In the genomic region with DNA sequence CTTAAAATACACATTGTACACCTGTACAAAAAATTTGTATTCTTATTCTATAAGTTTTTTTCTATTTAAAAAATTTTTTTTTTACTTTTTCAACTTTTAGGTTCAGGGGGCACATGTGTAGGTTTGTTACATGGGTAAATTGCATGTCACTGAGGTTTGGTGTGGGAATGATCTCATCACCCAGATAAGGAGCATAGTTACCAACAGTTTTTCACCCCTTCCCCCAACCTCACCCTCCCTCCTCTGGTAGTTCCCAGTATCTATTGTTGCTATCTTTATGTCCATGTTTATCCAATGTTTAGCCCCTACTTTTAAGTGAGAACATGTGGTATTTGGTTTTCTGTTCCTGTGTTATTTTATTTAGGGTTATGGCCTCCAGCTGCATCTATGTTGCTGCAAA, we compare ENCODE assay signal across 20 cellular contexts.
DNase-seq lines count a peak whose midpoint lies in the region; ATAC-seq, FAIRE-seq and TF ChIP-seq lines count a peak whose summit lies in the region.
"Had no signal": no experiment of that assay in that cellular context is flagged by ENCODE, and none has a peak within 500 bp of the region (broad histone marks: within the 10 kb centered on the region; RNA-seq: fewer than 3 reads in every experiment).

No MANE protein-coding gene starts in this region.

- H3K4me3 ChIP-seq in SK-N-SH (ENCODE audit: low read depth in 2 of 2, low read length in 1 of 2) (no peak overlapping the region), fibroblast of villous mesenchyme (ENCODE audit: low read depth, low read length) (no peak overlapping the region)
- H3K4me3 ChIP-seq: BLaER1 had no signal

- no peak overlapping the region for H2AFZ ChIP-seq in SK-N-SH (ENCODE audit: low read depth)

- H3K4me1 Mint-ChIP-seq in activated T-helper 17 cell treated with anti-CD3 and anti-CD28 coated beads, Interleukin-2, amount 50 U/mL, for 72 hours = no peaks in the 10 kb centered on the region
- H3K4me1 Mint-ChIP-seq: CD14-positive monocyte, IgD-negative memory B cell had no signal

- TF ChIP-seq EP300 in SK-N-SH (IDR thresholded peaks at IDR 0.05; ENCODE audit: borderline replicate concordance in 1 of 2, low read depth in 1 of 2, low read length in 1 of 2) = no peak

- TF ChIP-seq RAD21 in SK-N-SH (IDR thresholded peaks at IDR 0.05; ENCODE audit: low read length) = no peak

- no peak overlapping the region for H3K4me2 ChIP-seq in SK-N-SH
- H3K4me2 ChIP-seq: BLaER1 had no signal

- H3K9me3 ChIP-seq in SK-N-SH = no peaks in the 10 kb centered on the region
- H3K9me3 ChIP-seq: BLaER1 had no signal

- POLR2A ChIA-PET in SK-N-SH (lab: Yijun Ruan, JAX) = no interaction called here

- peaks cover 12% of the 10 kb centered on the region for H3K36me3 Mint-ChIP-seq in activated T-helper 17 cell treated with anti-CD3 and anti-CD28 coated beads, Interleukin-2, amount 50 U/mL, for 72 hours (ENCODE audit: low read depth)

- no peaks in the 10 kb centered on the region for H3K27me3 ChIP-seq in SK-N-SH (ENCODE audit: insufficient read depth)
- H3K27me3 ChIP-seq: BLaER1 had no signal

- H4K20me1 ChIP-seq in SK-N-SH (ENCODE audit: insufficient read depth) = peaks cover 3% of the 10 kb centered on the region; the same call in 1 of the 2 replicates
- H4K20me1 ChIP-seq: BLaER1 had no signal

- no peak overlapping the region for H3K4me3 Mint-ChIP-seq in activated T-helper 17 cell treated with anti-CD3 and anti-CD28 coated beads, Interleukin-2, amount 50 U/mL, for 72 hours
- H3K4me3 Mint-ChIP-seq: CD14-positive monocyte; CD4-positive, alpha-beta memory T cell; H9 had no signal

- no peak overlapping the region for H3K9ac ChIP-seq in SK-N-SH
- H3K9ac ChIP-seq: BLaER1 had no signal

- H3K36me3 ChIP-seq in SK-N-SH (replicated peaks in 1 of 2; ENCODE audit: control insufficient read depth in 1 of 2, insufficient read depth in 2 of 2, low read length in 1 of 2) = no peaks in the 10 kb centered on the region

- peaks cover 0 to 2% of the 10 kb centered on the region in 2 experiments; a peak in 1 of 4 replicates for H3K4me1 ChIP-seq in SK-N-SH (ENCODE audit: control insufficient read depth in 1 of 2, insufficient read depth in 2 of 2, low read depth in 1 of 2, low read length in 1 of 2)
- H3K4me1 ChIP-seq: BLaER1 had no signal

- no peak overlapping the region for H3K27ac Mint-ChIP-seq in activated T-helper 17 cell treated with anti-CD3 and anti-CD28 coated beads, Interleukin-2, amount 50 U/mL, for 72 hours
- H3K27ac Mint-ChIP-seq: CD14-positive monocyte; CD4-positive, alpha-beta memory T cell; H9; IgD-negative memory B cell had no signal

- H3K9me3 Mint-ChIP-seq in activated T-helper 17 cell treated with anti-CD3 and anti-CD28 coated beads, Interleukin-2, amount 50 U/mL, for 72 hours = no peaks in the 10 kb centered on the region
- H3K9me3 Mint-ChIP-seq: CD14-positive monocyte; CD4-positive, alpha-beta memory T cell; H9; IgD-negative memory B cell had no signal

- CTCF ChIA-PET in SK-N-SH (lab: Yijun Ruan, JAX) = no interaction called here

- no peaks in the 10 kb centered on the region for H3K27me3 Mint-ChIP-seq in activated T-helper 17 cell treated with anti-CD3 and anti-CD28 coated beads, Interleukin-2, amount 50 U/mL, for 72 hours
- H3K27me3 Mint-ChIP-seq: CD4-positive, alpha-beta memory T cell; IgD-negative memory B cell had no signal

- DNase-seq in SK-N-SH (no peak), OCI-M1 (lab: John Stamatoyannopoulos, UW) (peak; percentile 6), fibroblast of villous mesenchyme (ENCODE audit: low read depth) (peak; percentile 32), NCI-H1930 (lab: John Stamatoyannopoulos, UW) (no peak), D721Med (ENCODE audit: insufficient read length, low spot score) (no peak)
- DNase-seq: 8988T; CD4-positive, alpha-beta memory T cell; DMS79 treated with DMSO at 0.1 percent for 48 hours; H9 had no signal

- TF ChIP-seq CTCF in SK-N-SH (IDR thresholded peaks at IDR 0.05) = no peak
- TF ChIP-seq CTCF in fibroblast of villous mesenchyme (IDR thresholded peaks at IDR 0.05; ENCODE audit: insufficient read depth, low read depth, low read length) = no peak
- TF ChIP-seq CTCF in D721Med (IDR thresholded peaks at IDR 0.05; ENCODE audit: insufficient read depth, missing control alignments) = no peak

- no peaks in the 10 kb centered on the region for H3K9me2 ChIP-seq in SK-N-SH

- ATAC-seq in SK-N-SH treated with all-trans-retinoic acid at 6 μM for 48 hours (no peak), GM19467 (IDR thresholded peaks at IDR 0.05; ENCODE audit: unreplicated experiment) (no peak)
- no peak for ATAC-seq in activated T-helper 17 cell treated with anti-CD3 and anti-CD28 coated beads, Interleukin-2, amount 50 U/mL, for 72 hours (replicated peaks)
- ATAC-seq: HepG2 had no signal

- no peak overlapping the region for H3K27ac ChIP-seq in SK-N-SH (ENCODE audit: low read depth in 2 of 2, low read length in 1 of 2)
- H3K27ac ChIP-seq: BLaER1 had no signal

- H3F3A ChIP-seq in SK-N-SH (replicated peaks; ENCODE audit: insufficient read depth) = no peaks in the 10 kb centered on the region

- no peak for FAIRE-seq in D721Med (lab: Jason Lieb, UNC)
- FAIRE-seq: G401.6, GM12891, GM18507, H1, HepG2 had no signal

- peaks cover 7% of the 10 kb centered on the region; the same call in 1 of the 2 replicates for H3K79me2 ChIP-seq in SK-N-SH (ENCODE audit: insufficient read depth)

TF ChIP-seq in SK-N-SH treated with all-trans-retinoic acid at 6 μM for 48 hours, 23 proteins besides CTCF, POLR2A, EP300 and RAD21:
- TF ChIP-seq TOX (CRISPR knock-in tag; IDR thresholded peaks at IDR 0.05; ENCODE audit: borderline replicate concordance) (no peak), TCF4 (CRISPR knock-in tag; IDR thresholded peaks at IDR 0.05; ENCODE audit: borderline replicate concordance) (peak; percentile 27; the same call in 1 of the 2 replicates)

TF ChIP-seq in SK-N-SH, 30 proteins besides CTCF, POLR2A, EP300 and RAD21 (continues in another document):
- no peak for TF ChIP-seq CHD2 (IDR thresholded peaks at IDR 0.05; ENCODE audit: low read length, partially characterized antibody)
- no peak for TF ChIP-seq SIN3A (IDR thresholded peaks at IDR 0.05; ENCODE audit: borderline replicate concordance, low read depth, low read length)
- no peak for TF ChIP-seq RFX5 (IDR thresholded peaks at IDR 0.05; ENCODE audit: low read length)
- TF ChIP-seq, protein P1, sequence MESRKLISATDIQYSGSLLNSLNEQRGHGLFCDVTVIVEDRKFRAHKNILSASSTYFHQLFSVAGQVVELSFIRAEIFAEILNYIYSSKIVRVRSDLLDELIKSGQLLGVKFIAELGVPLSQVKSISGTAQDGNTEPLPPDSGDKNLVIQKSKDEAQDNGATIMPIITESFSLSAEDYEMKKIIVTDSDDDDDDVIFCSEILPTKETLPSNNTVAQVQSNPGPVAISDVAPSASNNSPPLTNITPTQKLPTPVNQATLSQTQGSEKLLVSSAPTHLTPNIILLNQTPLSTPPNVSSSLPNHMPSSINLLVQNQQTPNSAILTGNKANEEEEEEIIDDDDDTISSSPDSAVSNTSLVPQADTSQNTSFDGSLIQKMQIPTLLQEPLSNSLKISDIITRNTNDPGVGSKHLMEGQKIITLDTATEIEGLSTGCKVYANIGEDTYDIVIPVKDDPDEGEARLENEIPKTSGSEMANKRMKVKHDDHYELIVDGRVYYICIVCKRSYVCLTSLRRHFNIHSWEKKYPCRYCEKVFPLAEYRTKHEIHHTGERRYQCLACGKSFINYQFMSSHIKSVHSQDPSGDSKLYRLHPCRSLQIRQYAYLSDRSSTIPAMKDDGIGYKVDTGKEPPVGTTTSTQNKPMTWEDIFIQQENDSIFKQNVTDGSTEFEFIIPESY (IDR thresholded peaks at IDR 0.05; ENCODE audit: borderline replicate concordance, low read depth) = no peak
- no peak for TF ChIP-seq POLR2AphosphoS5 (IDR thresholded peaks at IDR 0.05; ENCODE audit: low read depth, low read length)
- TF ChIP-seq FOXM1 (IDR thresholded peaks at IDR 0.05; ENCODE audit: low read depth) = no peak
- no peak for TF ChIP-seq YY1 (IDR thresholded peaks at IDR 0.05; ENCODE audit: low read depth)
- TF ChIP-seq, protein P2, sequence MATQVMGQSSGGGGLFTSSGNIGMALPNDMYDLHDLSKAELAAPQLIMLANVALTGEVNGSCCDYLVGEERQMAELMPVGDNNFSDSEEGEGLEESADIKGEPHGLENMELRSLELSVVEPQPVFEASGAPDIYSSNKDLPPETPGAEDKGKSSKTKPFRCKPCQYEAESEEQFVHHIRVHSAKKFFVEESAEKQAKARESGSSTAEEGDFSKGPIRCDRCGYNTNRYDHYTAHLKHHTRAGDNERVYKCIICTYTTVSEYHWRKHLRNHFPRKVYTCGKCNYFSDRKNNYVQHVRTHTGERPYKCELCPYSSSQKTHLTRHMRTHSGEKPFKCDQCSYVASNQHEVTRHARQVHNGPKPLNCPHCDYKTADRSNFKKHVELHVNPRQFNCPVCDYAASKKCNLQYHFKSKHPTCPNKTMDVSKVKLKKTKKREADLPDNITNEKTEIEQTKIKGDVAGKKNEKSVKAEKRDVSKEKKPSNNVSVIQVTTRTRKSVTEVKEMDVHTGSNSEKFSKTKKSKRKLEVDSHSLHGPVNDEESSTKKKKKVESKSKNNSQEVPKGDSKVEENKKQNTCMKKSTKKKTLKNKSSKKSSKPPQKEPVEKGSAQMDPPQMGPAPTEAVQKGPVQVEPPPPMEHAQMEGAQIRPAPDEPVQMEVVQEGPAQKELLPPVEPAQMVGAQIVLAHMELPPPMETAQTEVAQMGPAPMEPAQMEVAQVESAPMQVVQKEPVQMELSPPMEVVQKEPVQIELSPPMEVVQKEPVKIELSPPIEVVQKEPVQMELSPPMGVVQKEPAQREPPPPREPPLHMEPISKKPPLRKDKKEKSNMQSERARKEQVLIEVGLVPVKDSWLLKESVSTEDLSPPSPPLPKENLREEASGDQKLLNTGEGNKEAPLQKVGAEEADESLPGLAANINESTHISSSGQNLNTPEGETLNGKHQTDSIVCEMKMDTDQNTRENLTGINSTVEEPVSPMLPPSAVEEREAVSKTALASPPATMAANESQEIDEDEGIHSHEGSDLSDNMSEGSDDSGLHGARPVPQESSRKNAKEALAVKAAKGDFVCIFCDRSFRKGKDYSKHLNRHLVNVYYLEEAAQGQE (IDR thresholded peaks at IDR 0.05; ENCODE audit: low read depth, low read length) = no peak
- TF ChIP-seq, protein P3, sequence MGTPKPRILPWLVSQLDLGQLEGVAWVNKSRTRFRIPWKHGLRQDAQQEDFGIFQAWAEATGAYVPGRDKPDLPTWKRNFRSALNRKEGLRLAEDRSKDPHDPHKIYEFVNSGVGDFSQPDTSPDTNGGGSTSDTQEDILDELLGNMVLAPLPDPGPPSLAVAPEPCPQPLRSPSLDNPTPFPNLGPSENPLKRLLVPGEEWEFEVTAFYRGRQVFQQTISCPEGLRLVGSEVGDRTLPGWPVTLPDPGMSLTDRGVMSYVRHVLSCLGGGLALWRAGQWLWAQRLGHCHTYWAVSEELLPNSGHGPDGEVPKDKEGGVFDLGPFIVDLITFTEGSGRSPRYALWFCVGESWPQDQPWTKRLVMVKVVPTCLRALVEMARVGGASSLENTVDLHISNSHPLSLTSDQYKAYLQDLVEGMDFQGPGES (IDR thresholded peaks at IDR 0.05; ENCODE audit: low read depth, low read length) = no peak
- no peak for TF ChIP-seq MXI1 (IDR thresholded peaks at IDR 0.05; ENCODE audit: low read depth, low read length)
- TF ChIP-seq JUND (IDR thresholded peaks at IDR 0.05) = no peak
- TF ChIP-seq TCF12 (IDR thresholded peaks at IDR 0.05) = no peak

Comparison
In these comparisons a context has a peak if more than half of its experiments do, and no peak if none do; other contexts are left out.
1. DNase-seq: peak in OCI-M1 (single experiment) and fibroblast of villous mesenchyme (single experiment); none in SK-N-SH (single experiment), NCI-H1930 (0 of 2) and D721Med (single experiment).